ENCODE assay signal across 1 cellular context in the genomic region with DNA sequence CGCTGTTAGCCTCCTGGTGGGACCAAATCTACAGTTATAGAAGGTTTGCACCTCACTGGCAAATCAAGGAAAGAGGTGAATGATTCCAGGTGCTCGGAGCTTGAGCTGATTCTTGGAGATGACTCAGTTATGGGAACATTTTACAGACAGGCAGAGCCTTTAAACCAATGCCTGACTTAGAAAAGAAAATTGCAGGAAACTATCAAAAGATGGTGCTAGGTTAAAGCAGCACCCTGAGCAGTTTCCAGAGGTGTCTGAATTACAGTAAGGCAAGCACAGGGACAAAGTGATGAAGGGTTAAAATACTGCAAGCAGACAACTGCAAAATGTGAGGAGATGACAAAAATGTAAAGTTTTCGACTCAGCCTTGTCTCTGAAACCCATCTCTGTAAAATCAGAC.
TF ChIP-seq lines count a peak whose summit lies in the region.

No MANE protein-coding gene starts in this region.

TF ChIP-seq in H1, 55 proteins besides CTCF, POLR2A, EP300 and RAD21:
- TF ChIP-seq TEAD4 (IDR thresholded peaks at IDR 0.05; ENCODE audit: low read depth, low read length) (no peak), KDM4A (IDR thresholded peaks at IDR 0.05; ENCODE audit: low read depth, low read length, severe bottlenecking) (no peak), NRF1 (IDR thresholded peaks at IDR 0.05; ENCODE audit: low read depth, low read length) (no peak)
